ENCODE assay signal across 37 cellular contexts in genomic region chr12:115830070-115830469, GRCh38.
"Had no signal": no experiment of that assay in that cellular context is flagged by ENCODE, and none has a peak within 500 bp of the region (broad histone marks: within the 10 kb centered on the region; RNA-seq: fewer than 3 reads in every experiment).

No MANE protein-coding gene starts in this region.

- H3K27ac ChIP-seq: ascending aorta, cardiac muscle cell, colonic mucosa, WERI-Rb-1 had no signal

- DNase-seq: activated CD4-positive, alpha-beta memory T cell treated with anti-CD3 and anti-CD28 coated beads, Interleukin-2, amount 10 ng/mL, durations not matched to agents 7 days and 5 days; activated CD4-positive, alpha-beta T cell treated with anti-CD3 and anti-CD28 coated beads for 1 hour; activated CD4-positive, alpha-beta T cell treated with anti-CD3 and anti-CD28 coated beads for 36 hours; activated CD4-positive, alpha-beta T cell treated with anti-CD3 and anti-CD28 coated beads for 48 hours; activated CD4-positive, alpha-beta T cell treated with anti-CD3 and anti-CD28 coated beads, Interleukin-2, amount 10 ng/mL, durations not matched to agents 7 days and 5 days; activated CD4-positive, alpha-beta T cell treated with anti-CD3 and anti-CD28 coated beads, Interleukin-2, amount 50 U/mL, for 48 hours; activated CD4-positive, CD25-positive, alpha-beta regulatory T cell; activated CD8-positive, alpha-beta memory T cell treated with anti-CD3 and anti-CD28 coated beads for 24 hours; activated CD8-positive, alpha-beta memory T cell treated with anti-CD3 and anti-CD28 coated beads, Interleukin-2, amount 10 ng/mL, durations not matched to agents 7 days and 5 days; activated CD8-positive, alpha-beta memory T cell treated with anti-CD3 and anti-CD28 coated beads, Interleukin-2, amount 50 U/mL, for 48 hours; activated CD8-positive, alpha-beta T cell treated with anti-CD3 and anti-CD28 coated beads, Interleukin-2, amount 10 ng/mL, durations not matched to agents 7 days and 5 days; activated effector memory CD4-positive, alpha-beta T cell treated with Interleukin-2 at 50 U/mL for 16 hours; activated gamma-delta T cell; activated naive CD4-positive, alpha-beta T cell treated with anti-CD3 and anti-CD28 coated beads, Interleukin-2, amount 10 ng/mL, durations not matched to agents 7 days and 5 days; activated naive CD4-positive, alpha-beta T cell treated with Interleukin-2 at 50 U/mL for 16 hours; activated naive CD8-positive, alpha-beta T cell treated with anti-CD3 and anti-CD28 coated beads, Interleukin-2, amount 10 ng/mL, durations not matched to agents 7 days and 5 days; activated naive CD8-positive, alpha-beta T cell treated with anti-CD3 and anti-CD28 coated beads, Interleukin-2, amount 50 U/mL, for 24 hours; activated T-cell treated with anti-CD3 and anti-CD28 coated beads, Interleukin-2, amount 50 U/mL, for 4 hours; amygdala; anterior cingulate cortex; caudate nucleus; cerebellar nuclear complex; colonic mucosa; T-helper 2 cell; T-helper 9 cell; WERI-Rb-1 had no signal

- H3K27ac Mint-ChIP-seq: activated CD4-positive, alpha-beta memory T cell treated with anti-CD3 and anti-CD28 coated beads, Interleukin-2, amount 10 ng/mL, durations not matched to agents 7 days and 5 days; activated CD4-positive, alpha-beta T cell treated with anti-CD3 and anti-CD28 coated beads for 36 hours; activated CD4-positive, alpha-beta T cell treated with anti-CD3 and anti-CD28 coated beads, Interleukin-2, amount 10 ng/mL, durations not matched to agents 7 days and 5 days; activated CD8-positive, alpha-beta memory T cell treated with anti-CD3 and anti-CD28 coated beads, Interleukin-2, amount 10 ng/mL, durations not matched to agents 7 days and 5 days; activated CD8-positive, alpha-beta T cell treated with anti-CD3 and anti-CD28 coated beads, Interleukin-2, amount 10 ng/mL, durations not matched to agents 7 days and 5 days; activated naive CD4-positive, alpha-beta T cell treated with anti-CD3 and anti-CD28 coated beads, Interleukin-2, amount 10 ng/mL, durations not matched to agents 7 days and 5 days; activated naive CD4-positive, alpha-beta T cell treated with anti-CD3 and anti-CD28 coated beads, Interleukin-2, amount 50 U/mL, for 24 hours; activated naive CD8-positive, alpha-beta T cell; activated naive CD8-positive, alpha-beta T cell treated with anti-CD3 and anti-CD28 coated beads, Interleukin-2, amount 10 ng/mL, durations not matched to agents 7 days and 5 days; activated naive CD8-positive, alpha-beta T cell treated with anti-CD3 and anti-CD28 coated beads, Interleukin-2, amount 50 U/mL, for 24 hours; activated T-helper 2 cell treated with anti-CD3 and anti-CD28 coated beads, Interferon-gamma antibody, Interleukin-2, Interleukin-4, amounts not matched to agents 10 μg/mL and 5 μg/mL and 100 μg/mL, durations not matched to agents 14 hours and 24 hours and 36 hours; brain; T-helper 1 cell treated with Interleukin-12 subunit alpha and Interleukin-12 subunit beta and Interleukin-4 antibody, amounts not matched to agents 30 μg/mL and 1 μg/mL, for 36 hours; T-helper 2 cell treated with Interferon-gamma antibody and Interleukin-4, amounts not matched to agents 5 μg/mL and 100 μg/mL, for 36 hours; WTC11 had no signal

- ATAC-seq: activated CD4-positive, alpha-beta T cell treated with anti-CD3 and anti-CD28 coated beads for 36 hours; activated CD4-positive, CD25-positive, alpha-beta regulatory T cell treated with anti-CD3 and anti-CD28 coated beads, Interleukin-2, amount 50 U/mL, for 24 hours; activated CD8-positive, alpha-beta memory T cell treated with anti-CD3 and anti-CD28 coated beads, Interleukin-2, amount 10 ng/mL, durations not matched to agents 7 days and 5 days; activated CD8-positive, alpha-beta T cell treated with anti-CD3 and anti-CD28 coated beads, Interleukin-2, amount 10 ng/mL, durations not matched to agents 7 days and 5 days; activated naive CD8-positive, alpha-beta T cell treated with anti-CD3 and anti-CD28 coated beads, Interleukin-2, amount 50 U/mL, for 24 hours; activated T-cell treated with anti-CD3 and anti-CD28 coated beads, Interleukin-2, amount 50 U/mL, for 4 hours; WTC11 had no signal

- H3K4me1 Mint-ChIP-seq: activated CD4-positive, alpha-beta memory T cell treated with anti-CD3 and anti-CD28 coated beads, Interleukin-2, amount 10 ng/mL, durations not matched to agents 7 days and 5 days; activated CD4-positive, alpha-beta T cell treated with anti-CD3 and anti-CD28 coated beads for 36 hours; activated CD4-positive, alpha-beta T cell treated with anti-CD3 and anti-CD28 coated beads, Interleukin-2, amount 10 ng/mL, durations not matched to agents 7 days and 5 days; activated CD8-positive, alpha-beta memory T cell treated with anti-CD3 and anti-CD28 coated beads, Interleukin-2, amount 10 ng/mL, durations not matched to agents 7 days and 5 days; activated naive CD4-positive, alpha-beta T cell treated with anti-CD3 and anti-CD28 coated beads, Interleukin-2, amount 10 ng/mL, durations not matched to agents 7 days and 5 days; activated naive CD4-positive, alpha-beta T cell treated with anti-CD3 and anti-CD28 coated beads, Interleukin-2, amount 50 U/mL, for 24 hours; activated naive CD8-positive, alpha-beta T cell treated with anti-CD3 and anti-CD28 coated beads, Interleukin-2, amount 10 ng/mL, durations not matched to agents 7 days and 5 days; activated naive CD8-positive, alpha-beta T cell treated with anti-CD3 and anti-CD28 coated beads, Interleukin-2, amount 50 U/mL, for 24 hours; brain; central memory CD8-positive, alpha-beta T cell; WTC11 had no signal

- H3K9me3 Mint-ChIP-seq: activated CD4-positive, alpha-beta T cell treated with anti-CD3 and anti-CD28 coated beads, Interleukin-2, amount 10 ng/mL, durations not matched to agents 7 days and 5 days; activated naive CD4-positive, alpha-beta T cell treated with anti-CD3 and anti-CD28 coated beads, Interleukin-2, amount 50 U/mL, for 24 hours; activated naive CD8-positive, alpha-beta T cell treated with anti-CD3 and anti-CD28 coated beads, Interleukin-2, amount 50 U/mL, for 24 hours; activated T-cell treated with anti-CD3 and anti-CD28 coated beads, Interleukin-2, amount 50 U/mL, for 4 hours; activated T-helper 2 cell treated with anti-CD3 and anti-CD28 coated beads, Interferon-gamma antibody, Interleukin-2, Interleukin-4, amounts not matched to agents 10 μg/mL and 5 μg/mL and 100 μg/mL, durations not matched to agents 14 hours and 24 hours and 36 hours; central memory CD8-positive, alpha-beta T cell; T-helper 1 cell treated with Interleukin-12 subunit alpha and Interleukin-12 subunit beta and Interleukin-4 antibody, amounts not matched to agents 30 μg/mL and 1 μg/mL, for 36 hours; T-helper 2 cell treated with Interferon-gamma antibody and Interleukin-4, amounts not matched to agents 5 μg/mL and 100 μg/mL, for 36 hours had no signal

- H3K4me3 Mint-ChIP-seq: activated CD4-positive, alpha-beta memory T cell treated with anti-CD3 and anti-CD28 coated beads, Interleukin-2, amount 10 ng/mL, durations not matched to agents 7 days and 5 days; activated CD4-positive, alpha-beta T cell treated with anti-CD3 and anti-CD28 coated beads for 36 hours; activated CD4-positive, alpha-beta T cell treated with anti-CD3 and anti-CD28 coated beads, Interleukin-2, amount 10 ng/mL, durations not matched to agents 7 days and 5 days; activated CD8-positive, alpha-beta memory T cell treated with anti-CD3 and anti-CD28 coated beads, Interleukin-2, amount 10 ng/mL, durations not matched to agents 7 days and 5 days; activated CD8-positive, alpha-beta T cell treated with anti-CD3 and anti-CD28 coated beads, Interleukin-2, amount 10 ng/mL, durations not matched to agents 7 days and 5 days; activated naive CD4-positive, alpha-beta T cell treated with anti-CD3 and anti-CD28 coated beads, Interleukin-2, amount 10 ng/mL, durations not matched to agents 7 days and 5 days; activated naive CD4-positive, alpha-beta T cell treated with anti-CD3 and anti-CD28 coated beads, Interleukin-2, amount 50 U/mL, for 24 hours; activated naive CD8-positive, alpha-beta T cell; activated naive CD8-positive, alpha-beta T cell treated with anti-CD3 and anti-CD28 coated beads, Interleukin-2, amount 10 ng/mL, durations not matched to agents 7 days and 5 days; activated naive CD8-positive, alpha-beta T cell treated with anti-CD3 and anti-CD28 coated beads, Interleukin-2, amount 50 U/mL, for 24 hours; activated T-cell treated with anti-CD3 and anti-CD28 coated beads, Interleukin-2, amount 50 U/mL, for 4 hours; brain; central memory CD8-positive, alpha-beta T cell; T-helper 1 cell treated with Interleukin-12 subunit alpha and Interleukin-12 subunit beta and Interleukin-4 antibody, amounts not matched to agents 30 μg/mL and 1 μg/mL, for 36 hours; T-helper 2 cell treated with Interferon-gamma antibody and Interleukin-4, amounts not matched to agents 5 μg/mL and 100 μg/mL, for 36 hours; WTC11 had no signal

- H3K27me3 Mint-ChIP-seq: activated CD4-positive, alpha-beta memory T cell treated with anti-CD3 and anti-CD28 coated beads, Interleukin-2, amount 10 ng/mL, durations not matched to agents 7 days and 5 days; activated CD4-positive, alpha-beta T cell treated with anti-CD3 and anti-CD28 coated beads, Interleukin-2, amount 10 ng/mL, durations not matched to agents 7 days and 5 days; activated CD8-positive, alpha-beta memory T cell treated with anti-CD3 and anti-CD28 coated beads, Interleukin-2, amount 10 ng/mL, durations not matched to agents 7 days and 5 days; activated naive CD4-positive, alpha-beta T cell treated with anti-CD3 and anti-CD28 coated beads, Interleukin-2, amount 10 ng/mL, durations not matched to agents 7 days and 5 days; activated naive CD4-positive, alpha-beta T cell treated with anti-CD3 and anti-CD28 coated beads, Interleukin-2, amount 50 U/mL, for 24 hours; activated naive CD8-positive, alpha-beta T cell; activated naive CD8-positive, alpha-beta T cell treated with anti-CD3 and anti-CD28 coated beads, Interleukin-2, amount 10 ng/mL, durations not matched to agents 7 days and 5 days; activated naive CD8-positive, alpha-beta T cell treated with anti-CD3 and anti-CD28 coated beads, Interleukin-2, amount 50 U/mL, for 24 hours; brain; central memory CD8-positive, alpha-beta T cell had no signal

- H3K36me3 Mint-ChIP-seq: activated CD8-positive, alpha-beta memory T cell treated with anti-CD3 and anti-CD28 coated beads, Interleukin-2, amount 10 ng/mL, durations not matched to agents 7 days and 5 days; activated naive CD4-positive, alpha-beta T cell treated with anti-CD3 and anti-CD28 coated beads, Interleukin-2, amount 10 ng/mL, durations not matched to agents 7 days and 5 days; activated naive CD4-positive, alpha-beta T cell treated with anti-CD3 and anti-CD28 coated beads, Interleukin-2, amount 50 U/mL, for 24 hours; activated naive CD8-positive, alpha-beta T cell; activated naive CD8-positive, alpha-beta T cell treated with anti-CD3 and anti-CD28 coated beads, Interleukin-2, amount 10 ng/mL, durations not matched to agents 7 days and 5 days; brain had no signal
